Comparison of ENCODE assay signal across 19 cellular contexts in genomic region chr2:168315331-168316072, GRCh38.
"Had no signal": no experiment of that assay in that cellular context is flagged by ENCODE, and none has a peak within 500 bp of the region (broad histone marks: within the 10 kb centered on the region; RNA-seq: fewer than 3 reads in every experiment).

No MANE protein-coding gene starts in this region.

- H3K9me3 ChIP-seq: adrenal gland, mucosa of descending colon, tibial nerve had no signal

- H3K9me3 Mint-ChIP-seq: activated T-helper 1 cell treated with anti-CD3 and anti-CD28 coated beads, Interleukin-12 subunit alpha, Interleukin-12 subunit beta, Interleukin-2, Interleukin-4 antibody, amounts not matched to agents 30 ng/mL and 10 ng/mL and 1 ng/mL, durations not matched to agents 14 hours and 24 hours and 36 hours; effector memory CD8-positive, alpha-beta T cell; natural killer cell; T-helper 2 cell treated with Interferon-gamma antibody and Interleukin-4, amounts not matched to agents 5 μg/mL and 100 μg/mL, for 36 hours had no signal

- H3K4me1 Mint-ChIP-seq: activated CD4-positive, alpha-beta T cell treated with anti-CD3 and anti-CD28 coated beads for 36 hours; memory B cell had no signal

- H3K27ac ChIP-seq: adrenal gland, foreskin keratinocyte, parathyroid adenoma, tibial nerve had no signal

- H3K4me3 Mint-ChIP-seq: activated CD4-positive, alpha-beta T cell treated with anti-CD3 and anti-CD28 coated beads for 36 hours; activated T-helper 1 cell treated with anti-CD3 and anti-CD28 coated beads, Interleukin-12 subunit alpha, Interleukin-12 subunit beta, Interleukin-2, Interleukin-4 antibody, amounts not matched to agents 30 ng/mL and 10 ng/mL and 1 ng/mL, durations not matched to agents 14 hours and 24 hours and 36 hours; effector memory CD8-positive, alpha-beta T cell; memory B cell; natural killer cell; T-helper 2 cell treated with Interferon-gamma antibody and Interleukin-4, amounts not matched to agents 5 μg/mL and 100 μg/mL, for 36 hours; WTC11 had no signal

- DNase-seq: activated CD4-positive, alpha-beta T cell treated with anti-CD3 and anti-CD28 coated beads for 36 hours; activated CD4-positive, alpha-beta T cell treated with anti-CD3 and anti-CD28 coated beads, Interleukin-2, amount 50 U/mL, for 48 hours; activated gamma-delta T cell treated with Interleukin-2 at 50 U/mL for 16 hours; activated T-cell treated with anti-CD3 and anti-CD28 coated beads for 4 hours; adrenal gland; effector memory CD8-positive, alpha-beta T cell; kidney glomerular epithelial cell; mucosa of descending colon; natural killer cell; stimulated activated CD4-positive, alpha-beta T cell treated with anti-CD3 and anti-CD28 coated beads, Interleukin-2, amount 100 ng/mL, for 24 hours; stimulated activated naive CD8-positive, alpha-beta T cell treated with anti-CD3 and anti-CD28 coated beads, Interleukin-15, Interleukin-2, amounts not matched to agents 100 U/mL and 50 U/mL, for 24 hours had no signal

- H3K9ac ChIP-seq: parathyroid adenoma had no signal

- ATAC-seq: activated CD4-positive, alpha-beta T cell treated with anti-CD3 and anti-CD28 coated beads for 36 hours; activated naive CD4-positive, alpha-beta T cell treated with anti-CD3 and anti-CD28 coated beads, Interleukin-2, amount 50 U/mL, for 72 hours; effector memory CD8-positive, alpha-beta T cell; foreskin keratinocyte; mucosa of descending colon; natural killer cell; stimulated activated naive CD8-positive, alpha-beta T cell treated with anti-CD3 and anti-CD28 coated beads, Interleukin-15, Interleukin-2, amounts not matched to agents 100 U/mL and 50 U/mL, for 24 hours; WTC11 had no signal

- H3K27me3 Mint-ChIP-seq: activated CD4-positive, alpha-beta T cell treated with anti-CD3 and anti-CD28 coated beads for 36 hours; effector memory CD8-positive, alpha-beta T cell; memory B cell had no signal

- H3K36me3 Mint-ChIP-seq: activated naive CD4-positive, alpha-beta T cell treated with anti-CD3 and anti-CD28 coated beads, Interleukin-2, amount 50 U/mL, for 72 hours; memory B cell; natural killer cell; WTC11 had no signal

- H3K27me3 ChIP-seq: adrenal gland, foreskin keratinocyte, tibial nerve had no signal

- H3K4me1 ChIP-seq: adrenal gland, foreskin keratinocyte, tibial nerve had no signal

- H3K27ac Mint-ChIP-seq: activated CD4-positive, alpha-beta T cell treated with anti-CD3 and anti-CD28 coated beads for 36 hours; activated naive CD4-positive, alpha-beta T cell treated with anti-CD3 and anti-CD28 coated beads, Interleukin-2, amount 50 U/mL, for 72 hours; activated T-helper 1 cell treated with anti-CD3 and anti-CD28 coated beads, Interleukin-12 subunit alpha, Interleukin-12 subunit beta, Interleukin-2, Interleukin-4 antibody, amounts not matched to agents 30 ng/mL and 10 ng/mL and 1 ng/mL, durations not matched to agents 14 hours and 24 hours and 36 hours; effector memory CD8-positive, alpha-beta T cell; memory B cell; natural killer cell; T-helper 2 cell treated with Interferon-gamma antibody and Interleukin-4, amounts not matched to agents 5 μg/mL and 100 μg/mL, for 36 hours; WTC11 had no signal

- H3K36me3 ChIP-seq: adrenal gland, tibial nerve had no signal

- H3K4me3 ChIP-seq: adrenal gland, mucosa of descending colon, tibial nerve had no signal
